27 cellular contexts compared by ENCODE assay signal in the genomic region with DNA sequence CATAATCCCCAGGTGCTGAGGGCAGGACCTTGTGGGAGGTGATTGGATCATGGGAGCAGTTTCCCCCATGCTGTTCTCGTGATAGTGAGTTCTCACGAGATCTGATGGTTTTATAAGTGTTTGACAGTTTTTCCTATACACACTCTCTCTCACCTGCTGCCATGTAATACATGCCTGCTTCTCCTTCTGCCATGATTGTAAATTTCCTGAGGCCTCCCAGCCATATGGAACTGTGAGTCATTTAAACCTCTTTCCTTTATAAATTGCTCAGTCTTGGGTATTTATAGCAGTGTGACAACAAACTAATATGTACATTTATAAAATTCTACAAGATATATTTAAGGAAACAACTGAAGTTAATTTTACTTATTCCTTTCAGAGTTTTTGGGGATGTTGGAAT.
"Had no signal": no experiment of that assay in that cellular context is flagged by ENCODE, and none has a peak within 500 bp of the region (broad histone marks: within the 10 kb centered on the region; RNA-seq: fewer than 3 reads in every experiment).

No MANE protein-coding gene starts in this region.

- H3K9me3 ChIP-seq: adrenal gland, body of pancreas, right atrium auricular region, stomach, suprapubic skin, tibial artery, upper lobe of right lung had no signal

- H3K36me3 ChIP-seq: adrenal gland, neural progenitor cell, right atrium auricular region, stomach, suprapubic skin, tibial artery, upper lobe of right lung had no signal

- ATAC-seq: activated CD4-positive, alpha-beta T cell treated with anti-CD3 and anti-CD28 coated beads for 36 hours; activated CD8-positive, alpha-beta memory T cell treated with anti-CD3 and anti-CD28 coated beads, Interleukin-2, amount 10 ng/mL, durations not matched to agents 7 days and 5 days; activated CD8-positive, alpha-beta T cell treated with anti-CD3 and anti-CD28 coated beads, Interleukin-2, amount 10 ng/mL, durations not matched to agents 7 days and 5 days; activated T-cell treated with anti-CD3 and anti-CD28 coated beads, Interleukin-2, amount 50 U/mL, for 72 hours; body of pancreas; effector memory CD8-positive, alpha-beta T cell; esophagus mucosa; left ventricle myocardium superior; naive thymus-derived CD4-positive, alpha-beta T cell; stimulated activated memory B cell treated with anti-CD40 and anti-IgM and Interleukin-4, amounts not matched to agents 10 μg/mL and 1 μg/mL and 100 μg/mL, for 72 hours; upper lobe of right lung had no signal

- H3K9ac ChIP-seq: neural progenitor cell had no signal

- DNase-seq: activated CD4-positive, alpha-beta T cell treated with anti-CD3 and anti-CD28 coated beads for 36 hours; activated CD4-positive, CD25-positive, alpha-beta regulatory T cell; activated CD8-positive, alpha-beta memory T cell treated with anti-CD3 and anti-CD28 coated beads, Interleukin-2, amount 10 ng/mL, durations not matched to agents 7 days and 5 days; activated CD8-positive, alpha-beta T cell treated with anti-CD3 and anti-CD28 coated beads, Interleukin-2, amount 10 ng/mL, durations not matched to agents 7 days and 5 days; activated naive CD4-positive, alpha-beta T cell treated with Interleukin-2 at 50 U/mL for 16 hours; activated naive CD8-positive, alpha-beta T cell treated with anti-CD3 and anti-CD28 coated beads for 36 hours; activated T-cell treated with anti-CD3 and anti-CD28 coated beads, Interleukin-2, amount 50 U/mL, for 72 hours; adrenal gland; aorta; body of pancreas; effector memory CD8-positive, alpha-beta T cell; left ventricle myocardium superior; naive thymus-derived CD4-positive, alpha-beta T cell; occipital lobe; stimulated activated CD4-positive, alpha-beta T cell treated with anti-CD3 and anti-CD28 coated beads, Interleukin-1b, Interleukin-23, amount 100 ng/mL, for 48 hours; stimulated activated CD4-positive, alpha-beta T cell treated with anti-CD3 and anti-CD28 coated beads, Interleukin-4, amount 100 ng/mL, for 4 hours; stimulated activated CD8-positive, alpha-beta memory T cell treated with anti-CD3 and anti-CD28 coated beads, Interleukin-4, amount 100 ng/mL, for 48 hours; stomach; tibial artery; upper lobe of right lung had no signal

- H3K36me3 Mint-ChIP-seq: activated CD8-positive, alpha-beta memory T cell treated with anti-CD3 and anti-CD28 coated beads, Interleukin-2, amount 10 ng/mL, durations not matched to agents 7 days and 5 days; activated naive CD8-positive, alpha-beta T cell treated with anti-CD3 and anti-CD28 coated beads for 36 hours; naive thymus-derived CD4-positive, alpha-beta T cell; neural progenitor cell; stimulated activated memory B cell treated with anti-CD40 and anti-IgM and Interleukin-4, amounts not matched to agents 10 μg/mL and 1 μg/mL and 100 μg/mL, for 72 hours had no signal

- H2AFZ ChIP-seq: neural progenitor cell had no signal

- H3K27ac ChIP-seq: adrenal gland, body of pancreas, coronary artery, neural progenitor cell, right atrium auricular region, stomach, suprapubic skin, tibial artery, upper lobe of right lung had no signal

- H3K27me3 ChIP-seq: adrenal gland, body of pancreas, neural progenitor cell, right atrium auricular region, stomach, suprapubic skin, tibial artery, upper lobe of right lung had no signal

- H3K4me1 ChIP-seq: body of pancreas, neural progenitor cell, right atrium auricular region, stomach, suprapubic skin, tibial artery, upper lobe of right lung had no signal

- H3K27me3 Mint-ChIP-seq: activated CD8-positive, alpha-beta memory T cell treated with anti-CD3 and anti-CD28 coated beads, Interleukin-2, amount 10 ng/mL, durations not matched to agents 7 days and 5 days; effector memory CD8-positive, alpha-beta T cell; stimulated activated memory B cell treated with anti-CD40 and anti-IgM and Interleukin-4, amounts not matched to agents 10 μg/mL and 1 μg/mL and 100 μg/mL, for 72 hours had no signal

- H3K4me2 ChIP-seq: neural progenitor cell, smooth muscle cell had no signal

- H3K9me3 Mint-ChIP-seq: activated T-cell treated with anti-CD3 and anti-CD28 coated beads, Interleukin-2, amount 50 U/mL, for 72 hours; effector memory CD8-positive, alpha-beta T cell; stimulated activated memory B cell treated with anti-CD40 and anti-IgM and Interleukin-4, amounts not matched to agents 10 μg/mL and 1 μg/mL and 100 μg/mL, for 72 hours had no signal

- H3K4me3 Mint-ChIP-seq: activated CD4-positive, alpha-beta T cell treated with anti-CD3 and anti-CD28 coated beads for 36 hours; activated CD8-positive, alpha-beta memory T cell treated with anti-CD3 and anti-CD28 coated beads, Interleukin-2, amount 10 ng/mL, durations not matched to agents 7 days and 5 days; activated CD8-positive, alpha-beta T cell treated with anti-CD3 and anti-CD28 coated beads, Interleukin-2, amount 10 ng/mL, durations not matched to agents 7 days and 5 days; activated naive CD8-positive, alpha-beta T cell treated with anti-CD3 and anti-CD28 coated beads for 36 hours; activated T-cell treated with anti-CD3 and anti-CD28 coated beads, Interleukin-2, amount 50 U/mL, for 72 hours; effector memory CD8-positive, alpha-beta T cell; naive thymus-derived CD4-positive, alpha-beta T cell; neural progenitor cell; stimulated activated memory B cell treated with anti-CD40 and anti-IgM and Interleukin-4, amounts not matched to agents 10 μg/mL and 1 μg/mL and 100 μg/mL, for 72 hours had no signal

- H3K27ac Mint-ChIP-seq: activated CD4-positive, alpha-beta T cell treated with anti-CD3 and anti-CD28 coated beads for 36 hours; activated CD8-positive, alpha-beta memory T cell treated with anti-CD3 and anti-CD28 coated beads, Interleukin-2, amount 10 ng/mL, durations not matched to agents 7 days and 5 days; activated CD8-positive, alpha-beta T cell treated with anti-CD3 and anti-CD28 coated beads, Interleukin-2, amount 10 ng/mL, durations not matched to agents 7 days and 5 days; activated naive CD8-positive, alpha-beta T cell treated with anti-CD3 and anti-CD28 coated beads for 36 hours; activated T-cell treated with anti-CD3 and anti-CD28 coated beads, Interleukin-2, amount 50 U/mL, for 72 hours; effector memory CD8-positive, alpha-beta T cell; naive thymus-derived CD4-positive, alpha-beta T cell; neural progenitor cell; stimulated activated memory B cell treated with anti-CD40 and anti-IgM and Interleukin-4, amounts not matched to agents 10 μg/mL and 1 μg/mL and 100 μg/mL, for 72 hours had no signal

- H3K4me3 ChIP-seq: adrenal gland, body of pancreas, coronary artery, neural progenitor cell, right atrium auricular region, smooth muscle cell, stomach, suprapubic skin, tibial artery, upper lobe of right lung had no signal
